ENCODE assay signal across 20 cellular contexts in the genomic region with DNA sequence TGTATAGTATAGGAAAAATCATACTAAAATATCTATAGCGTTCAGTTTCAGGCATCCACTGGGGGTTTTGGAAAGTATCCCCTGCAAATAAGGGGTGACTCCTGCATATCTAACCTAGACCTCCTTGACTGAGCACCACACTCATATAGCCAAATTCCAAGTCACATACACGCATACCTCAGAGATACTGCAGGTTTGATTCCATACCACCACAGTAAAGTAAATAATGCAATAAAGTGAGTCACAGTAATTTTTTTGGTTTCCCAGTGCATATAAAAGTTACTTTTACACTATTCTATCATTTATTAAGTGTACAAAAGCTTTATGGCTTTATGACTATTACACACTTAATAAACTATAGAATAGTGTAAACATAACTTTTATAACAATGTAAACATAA.
DNase-seq lines count a peak whose midpoint lies in the region; ATAC-seq, FAIRE-seq and TF ChIP-seq lines count a peak whose summit lies in the region.
"Had no signal": no experiment of that assay in that cellular context is flagged by ENCODE, and none has a peak within 500 bp of the region (broad histone marks: within the 10 kb centered on the region; RNA-seq: fewer than 3 reads in every experiment).

No MANE protein-coding gene starts in this region.

- ATAC-seq in pancreas, result no peak

- no peaks in the 10 kb centered on the region for H3K36me3 ChIP-seq in pancreas
- H3K36me3 ChIP-seq: BE2C, BLaER1 had no signal

- DNase-seq in LoVo (ENCODE audit: low spot score) (peak; percentile 36), pancreas (no peak), cerebellar cortex (ENCODE audit: low spot score) (no peak), DMS153 treated with DMSO at 0.1 percent for 48 hours (lab: John Stamatoyannopoulos, UW; ENCODE audit: unreplicated experiment) (no peak)
- DNase-seq: ACHN; BE2C; C1 segment of cervical spinal cord; CD4-positive, alpha-beta memory T cell; CD4-positive, CD25-positive, alpha-beta regulatory T cell; CD8-positive, alpha-beta memory T cell; COR-L47; DMS 273 treated with DMSO at 0.1 percent for 48 hours; DMS153; DMS79 treated with DMSO at 0.1 percent for 48 hours; GF-D8 had no signal

- 92% methylated on average over 2 of the region's 2 CpGs for WGBS in pancreas, 2 donors

- H3K27ac ChIP-seq in pancreas, result no peak overlapping the region
- H3K27ac ChIP-seq: 22Rv1, BLaER1 had no signal

- no peaks in the 10 kb centered on the region for H3K9me3 ChIP-seq in pancreas
- H3K9me3 ChIP-seq: BE2C had no signal

- no peak for TF ChIP-seq CTCF in pancreas (IDR thresholded peaks at IDR 0.05)

- no peaks in the 10 kb centered on the region for H3K27me3 ChIP-seq in pancreas
- H3K27me3 ChIP-seq: BE2C, BLaER1 had no signal

- intact Hi-C loops in pancreas (cut with DNase I), result no loop called here

- H3K4me1 ChIP-seq in pancreas, result no peaks in the 10 kb centered on the region
- H3K4me1 ChIP-seq: BE2C, BLaER1 had no signal

- FAIRE-seq in A204.1 (lab: Jason Lieb, UNC), result peak; percentile 61
- FAIRE-seq in pancreas (lab: Jason Lieb, UNC), result peak; percentile 23
- FAIRE-seq: G401.6, GM12891 had no signal

- H3K4me3 ChIP-seq in pancreas, result no peak overlapping the region
- H3K4me3 ChIP-seq: BLaER1 had no signal
